ENCODE assay signal across 1 cellular context in the genomic region with DNA sequence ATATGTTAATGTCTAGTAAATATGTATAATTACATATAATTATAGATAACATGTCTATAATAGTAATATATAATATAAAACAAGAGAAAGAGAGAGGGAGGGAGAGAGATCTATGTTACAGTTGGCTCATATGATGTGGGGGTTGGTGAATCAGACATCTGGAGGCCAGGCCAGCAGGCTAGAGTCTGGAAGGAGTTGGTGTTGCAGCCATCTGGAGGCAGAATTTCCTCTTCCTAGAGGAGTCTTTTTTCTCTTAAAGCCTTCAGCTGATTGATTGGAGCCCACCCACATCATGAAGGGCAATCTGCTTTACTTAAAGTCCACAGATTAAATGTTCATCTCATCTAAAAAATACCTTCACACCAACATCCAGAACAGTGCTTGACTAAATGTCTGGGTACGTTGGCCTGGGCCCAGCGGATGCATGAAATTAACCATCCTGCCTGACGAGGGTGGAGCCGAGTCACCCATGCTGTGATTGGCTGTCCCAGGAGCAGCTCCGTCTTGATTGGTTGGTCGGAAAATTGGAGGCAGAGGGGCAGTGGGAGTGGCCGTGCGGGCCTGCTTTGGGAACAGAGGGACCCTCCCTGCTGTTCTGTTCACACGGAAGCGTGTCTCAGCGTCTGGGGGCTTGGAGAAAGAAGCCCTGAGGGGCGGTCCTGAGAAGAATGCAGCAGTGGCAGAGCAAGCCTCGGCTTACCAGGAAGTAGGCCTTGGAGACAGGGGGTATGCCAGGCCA.
TF ChIP-seq lines count a peak whose summit lies in the region.

No MANE protein-coding gene starts in this region.

TF ChIP-seq in GM23338, 12 proteins besides CTCF, POLR2A, EP300 and RAD21 (continued from another document):
- TF ChIP-seq, protein P1, sequence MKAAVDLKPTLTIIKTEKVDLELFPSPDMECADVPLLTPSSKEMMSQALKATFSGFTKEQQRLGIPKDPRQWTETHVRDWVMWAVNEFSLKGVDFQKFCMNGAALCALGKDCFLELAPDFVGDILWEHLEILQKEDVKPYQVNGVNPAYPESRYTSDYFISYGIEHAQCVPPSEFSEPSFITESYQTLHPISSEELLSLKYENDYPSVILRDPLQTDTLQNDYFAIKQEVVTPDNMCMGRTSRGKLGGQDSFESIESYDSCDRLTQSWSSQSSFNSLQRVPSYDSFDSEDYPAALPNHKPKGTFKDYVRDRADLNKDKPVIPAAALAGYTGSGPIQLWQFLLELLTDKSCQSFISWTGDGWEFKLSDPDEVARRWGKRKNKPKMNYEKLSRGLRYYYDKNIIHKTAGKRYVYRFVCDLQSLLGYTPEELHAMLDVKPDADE (IDR thresholded peaks at IDR 0.05): no peak
- no peak for TF ChIP-seq POLR2AphosphoS5 (IDR thresholded peaks at IDR 0.05; ENCODE audit: low read depth)
- no peak for TF ChIP-seq ZNF114 (CRISPR knock-in tag; IDR thresholded peaks at IDR 0.05)
- TF ChIP-seq NANOG (IDR thresholded peaks at IDR 0.05; ENCODE audit: borderline replicate concordance): no peak
